Comparison of ENCODE assay signal across 21 cellular contexts in the genomic region with DNA sequence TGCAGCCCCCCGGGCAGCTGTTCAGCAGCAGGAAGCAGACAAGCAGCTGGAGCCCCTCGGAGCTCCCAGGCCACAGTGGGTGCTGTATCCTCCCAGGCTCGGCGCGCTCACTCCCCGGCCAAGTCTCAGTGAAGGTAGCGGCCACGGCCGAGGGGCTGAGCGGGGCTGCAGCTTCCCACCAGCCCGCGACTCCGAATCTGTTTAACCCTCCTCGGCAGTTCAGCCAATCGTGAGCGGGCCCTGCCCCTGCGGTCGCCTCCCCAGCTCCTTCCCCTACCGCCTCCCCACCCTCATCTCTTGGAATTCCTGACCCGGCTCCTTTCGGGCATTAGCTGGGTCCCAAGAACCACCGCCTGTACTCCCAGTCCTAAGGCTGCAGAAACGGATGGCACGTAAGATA. TPM values are rescaled to one million over a fixed set of nuclear protein-coding genes. Genes with fewer than 3 reads are reported as not detected.
"Had no signal": no experiment of that assay in that cellular context is flagged by ENCODE, and none has a peak within 500 bp of the region (broad histone marks: within the 10 kb centered on the region; RNA-seq: fewer than 3 reads in every experiment).

A gene (minus strand): TSS at position 203 of the 400 bp plus-strand sequence.

- H3K36me3 Mint-ChIP-seq: stimulated activated effector memory CD8-positive, alpha-beta T cell treated with anti-CD3 and anti-CD28 coated beads, Interleukin-12 subunit alpha, Interleukin-12 subunit beta, amount 100 ng/mL, for 72 hours had no signal

- H3K36me3 ChIP-seq: brain microvascular endothelial cell, pancreas, transverse colon had no signal

- ATAC-seq: activated naive CD4-positive, alpha-beta T cell treated with anti-CD3 and anti-CD28 coated beads, Interleukin-2, amount 50 U/mL, for 72 hours; stimulated activated effector memory CD8-positive, alpha-beta T cell treated with anti-CD3 and anti-CD28 coated beads, Interleukin-12 subunit alpha, Interleukin-12 subunit beta, amount 100 ng/mL, for 72 hours; T-helper 17 cell had no signal

- DNase-seq: activated B cell treated with CpG ODN at 0.5 μM for 24 hours; activated CD4-positive, alpha-beta T cell treated with anti-CD3 and anti-CD28 coated beads, Interleukin-2, amount 10 ng/mL, durations not matched to agents 7 days and 5 days; activated T-cell treated with anti-CD3 and anti-CD28 coated beads for 4 hours; amniotic stem cell; brain microvascular endothelial cell; cerebellar nuclear complex; dermis blood vessel endothelial cell; kidney glomerular epithelial cell; mesendoderm; pancreas; small intestine; substantia nigra; T-helper 17 cell; transverse colon had no signal

- H3K9me3 ChIP-seq: pancreas, transverse colon had no signal

- H3K27ac Mint-ChIP-seq: activated B cell treated with CpG ODN at 0.5 μM for 24 hours; activated CD4-positive, alpha-beta T cell treated with anti-CD3 and anti-CD28 coated beads, Interleukin-2, amount 10 ng/mL, durations not matched to agents 7 days and 5 days; activated naive CD4-positive, alpha-beta T cell treated with anti-CD3 and anti-CD28 coated beads, Interleukin-2, amount 50 U/mL, for 72 hours; stimulated activated effector memory CD8-positive, alpha-beta T cell treated with anti-CD3 and anti-CD28 coated beads, Interleukin-12 subunit alpha, Interleukin-12 subunit beta, amount 100 ng/mL, for 72 hours; T-helper 17 cell had no signal

- H3K4me3 Mint-ChIP-seq: activated B cell treated with CpG ODN at 0.5 μM for 24 hours; activated CD4-positive, alpha-beta T cell treated with anti-CD3 and anti-CD28 coated beads, Interleukin-2, amount 10 ng/mL, durations not matched to agents 7 days and 5 days; stimulated activated effector memory CD8-positive, alpha-beta T cell treated with anti-CD3 and anti-CD28 coated beads, Interleukin-12 subunit alpha, Interleukin-12 subunit beta, amount 100 ng/mL, for 72 hours; T-helper 17 cell had no signal

- H3K4me1 Mint-ChIP-seq: activated B cell treated with CpG ODN at 0.5 μM for 24 hours; activated CD4-positive, alpha-beta T cell treated with anti-CD3 and anti-CD28 coated beads, Interleukin-2, amount 10 ng/mL, durations not matched to agents 7 days and 5 days; T-helper 17 cell had no signal

- H3K27ac ChIP-seq: brain microvascular endothelial cell, pancreas, transverse colon had no signal

- H3K4me1 ChIP-seq: pancreas, transverse colon had no signal

- H3K4me3 ChIP-seq: pancreas, transverse colon had no signal

RNA-seq across cellular contexts. Expression of the gene that starts here (rescaled TPM):
- total RNA-seq: activated B cell treated with CpG ODN at 0.5 μM for 24 hours; activated CD4-positive, alpha-beta T cell treated with anti-CD3 and anti-CD28 coated beads, Interleukin-2, amount 10 ng/mL, durations not matched to agents 7 days and 5 days; activated CD8-positive, alpha-beta memory T cell treated with anti-CD3 and anti-CD28 coated beads for 36 hours; activated naive CD4-positive, alpha-beta T cell treated with anti-CD3 and anti-CD28 coated beads, Interleukin-2, amount 50 U/mL, for 72 hours; dermis blood vessel endothelial cell; glomerular endothelial cell; liver; pancreas; T-helper 17 cell; transverse colon had no signal
- polyA plus RNA-seq: esophagus, liver, neural cell had no signal
